ENCODE assay signal across 2 cellular contexts in the genomic region with DNA sequence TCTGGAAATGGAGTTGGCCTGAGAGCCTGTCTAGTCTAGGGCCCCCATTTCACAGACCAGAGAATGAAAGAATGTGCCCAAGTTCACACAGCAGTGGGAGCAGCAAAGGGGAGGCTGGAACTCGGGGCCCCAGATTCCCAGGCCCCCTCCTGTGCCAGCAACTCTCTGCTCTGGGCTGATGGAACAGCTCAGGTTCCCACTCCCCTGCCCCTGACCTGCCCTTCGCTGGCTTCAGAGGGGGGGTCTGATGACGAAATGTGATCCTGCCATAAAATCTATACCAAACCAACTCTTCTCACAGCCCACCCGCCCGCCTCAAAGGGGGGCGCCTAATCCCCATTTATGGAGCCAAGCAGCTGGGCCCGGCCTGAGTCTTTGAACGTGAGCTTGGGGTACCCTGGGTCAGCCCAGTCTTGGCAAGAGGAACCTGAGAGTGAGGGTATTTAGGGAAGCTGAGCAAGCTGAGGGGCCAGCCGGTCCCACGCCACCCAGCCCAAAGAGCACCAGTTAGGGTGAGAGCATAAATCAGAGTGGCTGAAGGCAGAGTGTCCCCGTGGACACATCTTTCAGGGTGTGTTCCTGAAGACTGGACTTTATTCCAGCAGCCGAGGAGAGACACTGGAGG.
TF ChIP-seq lines count a peak whose summit lies in the region.

No MANE protein-coding gene starts in this region.

TF ChIP-seq in HEK293, 187 proteins besides CTCF, POLR2A, EP300 and RAD21:
- TF ChIP-seq ZNF548 (tag by site-specific recombination; IDR thresholded peaks at IDR 0.05) = no peak
- TF ChIP-seq ZNF341 (tag by site-specific recombination; IDR thresholded peaks at IDR 0.05; ENCODE audit: low read depth) = peak; percentile 82

TF ChIP-seq in H1, 55 proteins besides CTCF, POLR2A, EP300 and RAD21:
- TF ChIP-seq GABPA (IDR thresholded peaks at IDR 0.05; ENCODE audit: borderline replicate concordance, insufficient read depth, low read length) (no peak), TAF1 (IDR thresholded peaks at IDR 0.05; ENCODE audit: low read depth, low read length) (no peak), TBP (IDR thresholded peaks at IDR 0.05; ENCODE audit: low read depth, low read length) (no peak)
